ENCODE assay signal across 8 cellular contexts in the genomic region with DNA sequence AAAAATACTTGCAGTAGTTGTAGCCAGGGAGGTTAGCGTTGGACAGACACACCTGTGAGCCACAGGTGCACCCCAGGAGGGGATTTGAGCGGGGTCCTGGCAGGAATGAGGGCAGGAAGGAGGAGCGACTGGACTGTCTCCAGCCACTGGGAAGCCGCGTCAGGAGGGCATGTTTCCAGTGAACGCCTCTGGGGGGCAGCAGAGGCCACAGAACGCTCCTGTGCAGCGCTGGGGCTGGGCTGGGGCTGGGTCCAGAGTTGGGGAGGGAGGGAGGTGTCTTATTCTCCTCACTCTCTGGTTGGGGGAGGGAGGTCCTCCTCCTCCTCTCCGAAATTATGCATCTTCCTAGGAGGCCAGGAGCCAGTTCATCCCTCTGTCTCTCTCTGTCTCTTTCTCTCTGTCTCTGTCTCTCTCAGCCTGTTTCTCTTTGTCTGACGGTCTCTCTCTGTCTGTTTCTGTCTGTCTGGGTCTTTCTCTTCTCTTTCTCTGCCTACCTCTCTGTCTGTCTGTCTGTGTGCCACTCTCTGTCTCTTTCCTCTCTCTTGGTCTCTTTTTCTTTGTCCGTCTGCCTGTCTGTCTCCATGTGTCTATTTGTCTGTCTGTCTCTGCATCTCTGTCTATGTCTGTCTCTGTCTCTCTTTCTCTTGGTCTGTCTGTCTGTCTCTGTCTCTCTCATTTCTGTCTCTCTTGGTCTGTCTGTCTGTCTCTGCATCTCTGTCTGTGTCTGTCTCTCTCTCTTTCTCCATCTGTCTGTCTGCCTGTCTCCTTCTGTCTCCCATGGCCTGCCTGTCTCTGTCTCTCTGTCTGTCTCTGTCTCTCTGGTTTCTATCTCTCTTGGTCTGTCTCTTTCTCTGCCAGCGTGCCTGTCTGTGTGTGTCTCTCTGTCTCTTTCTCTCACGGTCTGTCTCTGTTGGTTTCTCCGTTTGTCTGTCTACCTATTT. TPM values are rescaled to one million over a fixed set of nuclear protein-coding genes. Genes with fewer than 3 reads are reported as not detected.
A peak's percentile ranks its signal among the peaks of the same experiment; 100 is the strongest.
DNase-seq lines count a peak whose midpoint lies in the region; ATAC-seq and TF ChIP-seq lines count a peak whose summit lies in the region.

No MANE protein-coding gene starts in this region.

- no peak overlapping the region for H3K4me3 Mint-ChIP-seq in HFFc6

- H3K4me1 Mint-ChIP-seq in HFFc6 (ENCODE audit: low read depth): peaks cover 6% of the 10 kb centered on the region

- no peak for ATAC-seq in HG03378 (IDR thresholded peaks at IDR 0.05; ENCODE audit: unreplicated experiment)

- peaks cover 7% of the 10 kb centered on the region for H3K27me3 Mint-ChIP-seq in HFFc6 (ENCODE audit: insufficient read depth)

- H3K36me3 Mint-ChIP-seq in HFFc6 (ENCODE audit: low read depth): no peaks in the 10 kb centered on the region; the same call in 1 of the 2 replicates

- peak; percentile 87 for TF ChIP-seq CTCF in HFFc6 (IDR thresholded peaks at IDR 0.05)
- TF ChIP-seq CTCF in dorsolateral prefrontal cortex (IDR thresholded peaks at IDR 0.05 in 54 of 56, conservative IDR thresholded peaks at IDR 0.05 in 2 of 56; ENCODE audit: low read depth in 1 of 56, partially characterized antibody in 56 of 56): peak in 55 of 56 donors; percentile 36 to 89 (median 81)

- H3K4me3 ChIP-seq in dorsolateral prefrontal cortex: peak overlapping the region in 2 of 59 donors; percentile 12 to 14

- H3K27ac Mint-ChIP-seq in HFFc6: no peak overlapping the region

- DNase-seq in DMS153 (lab: John Stamatoyannopoulos, UW) (peak; percentile 35), HFFc6 (peak; percentile 21), NCI-H526 treated with DMSO at 0.1 percent for 48 hours (lab: John Stamatoyannopoulos, UW) (peak; percentile 29), dorsolateral prefrontal cortex (peak in 9 of 10 donors; percentile 62 to 85 (median 75)), medulla oblongata (ENCODE audit: extremely low spot score) (peak; percentile 69)
- DNase-seq in activated CD4-positive, alpha-beta T cell treated with anti-CD3 and anti-CD28 coated beads, Interleukin-2, amount 50 U/mL, for 48 hours: peak; percentile 75 to 82
- DNase-seq in stimulated activated CD8-positive, alpha-beta memory T cell treated with anti-CD3 and anti-CD28 coated beads, Interleukin-15, amount 100 ng/mL, for 48 hours (ENCODE audit: low read depth in 2 of 2): peak; percentile 22 to 41

- no peak overlapping the region for H3K27ac ChIP-seq in dorsolateral prefrontal cortex

- no peaks in the 10 kb centered on the region for H3K9me3 Mint-ChIP-seq in HFFc6

- intact Hi-C loops in dorsolateral prefrontal cortex (cut with DNase I): loop anchor here (2.0 to 10.0 kb wide), 5 partner anchors 633 to 975 kb away; a partner anchor contains a TSS

- H3K27me3 ChIP-seq in dorsolateral prefrontal cortex: no peaks in the 10 kb centered on the region

RNA-seq across cellular contexts. Expression of a gene that starts 9.9 kb away (rescaled TPM):
- total RNA-seq in HFFc6 (2021; fragmentation: NEBNext Ultra II Directional; extraction: Animal tissue kit (Norgen Biotek cat#: 25700)): 10 to 100 TPM; 25.6 to 31.0 (median 28.2) TPM
- total RNA-seq in dorsolateral prefrontal cortex: 10 to 100 TPM; 14.7 to 44.6 (median 28.9) TPM

RNA-seq across cellular contexts. Expression of a gene that starts 23.7 kb away (rescaled TPM):
- total RNA-seq in HFFc6 (2021; fragmentation: NEBNext Ultra II Directional; extraction: Animal tissue kit (Norgen Biotek cat#: 25700)): 1 to 10 TPM in 5 of 6 experiments, under 1 TPM in 1; 0.79 to 2.0 (median 1.5) TPM
- under 1 TPM in 31 of 120 experiments, not detected in 89; 0.07 to 0.85 (median 0.16) TPM for total RNA-seq in dorsolateral prefrontal cortex

RNA-seq across cellular contexts. Expression of a gene that starts 49.2 kb away (rescaled TPM):
- 10 to 100 TPM; 29.8 to 43.7 (median 31.5) TPM for total RNA-seq in HFFc6 (2021; fragmentation: NEBNext Ultra II Directional; extraction: Animal tissue kit (Norgen Biotek cat#: 25700))
- 10 to 100 TPM; 20.6 to 96.7 (median 37.6) TPM for total RNA-seq in dorsolateral prefrontal cortex

Comparison
In these comparisons a context has a peak if more than half of its experiments do, and no peak if none do; other contexts are left out.
1. DNase-seq: peak in every context shown above with its lines; median percentile 78 in activated CD4-positive, alpha-beta T cell treated with anti-CD3 and anti-CD28 coated beads, Interleukin-2, amount 50 U/mL, for 48 hours; 75 in dorsolateral prefrontal cortex; 69 in medulla oblongata; 35 in DMS153; 32 in stimulated activated CD8-positive, alpha-beta memory T cell treated with anti-CD3 and anti-CD28 coated beads, Interleukin-15, amount 100 ng/mL, for 48 hours; 29 in NCI-H526 treated with DMSO at 0.1 percent for 48 hours; 21 in HFFc6.